Comparison of ENCODE assay signal across 20 cellular contexts in the genomic region with DNA sequence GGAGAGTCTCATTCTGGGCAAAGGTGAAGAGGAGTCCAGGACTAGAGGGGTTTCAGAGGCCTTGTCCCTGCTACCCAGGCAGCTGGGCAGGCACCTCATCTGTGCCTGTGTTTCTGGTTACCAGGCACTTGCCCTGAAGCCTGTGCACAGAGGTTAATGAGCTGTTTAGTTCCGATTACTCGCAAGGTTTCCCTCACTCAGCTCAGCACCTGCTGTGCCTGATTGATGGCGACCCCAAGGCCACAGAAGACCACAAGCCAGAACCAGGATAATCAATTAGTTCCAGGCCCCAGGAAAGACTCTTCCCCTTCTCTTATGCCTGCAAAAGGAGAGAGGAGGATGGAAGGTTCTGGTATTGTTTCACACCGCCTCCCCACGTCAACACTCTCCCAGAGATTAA.
"Had no signal": no experiment of that assay in that cellular context is flagged by ENCODE, and none has a peak within 500 bp of the region (broad histone marks: within the 10 kb centered on the region; RNA-seq: fewer than 3 reads in every experiment).

No MANE protein-coding gene starts in this region.

- DNase-seq: activated CD4-positive, alpha-beta memory T cell treated with anti-CD3 and anti-CD28 coated beads for 36 hours; activated CD4-positive, alpha-beta T cell treated with anti-CD3 and anti-CD28 coated beads for 48 hours; activated CD8-positive, alpha-beta memory T cell treated with anti-CD3 and anti-CD28 coated beads, Interleukin-2, amount 50 U/mL, for 48 hours; activated naive CD8-positive, alpha-beta T cell treated with anti-CD3 and anti-CD28 coated beads, Interleukin-2, amount 50 U/mL, for 24 hours; activated T-cell treated with anti-CD3 and anti-CD28 coated beads, Interleukin-2, amount 50 U/mL, for 48 hours; amygdala; dermis blood vessel endothelial cell; effector CD8-positive, alpha-beta T cell; gastrocnemius medialis; midbrain; naive thymus-derived CD4-positive, alpha-beta T cell; right lobe of liver; stimulated activated CD4-positive, alpha-beta T cell treated with anti-CD3 and anti-CD28 coated beads, Interleukin-12 subunit alpha, Interleukin-12 subunit beta, amount 100 ng/mL, for 4 hours; stimulated activated CD4-positive, alpha-beta T cell treated with anti-CD3 and anti-CD28 coated beads, Interleukin-4, amount 100 ng/mL, for 1 hour; T-helper 17 cell; T1000; trophoblast cell; WERI-Rb-1 had no signal

- ATAC-seq: activated CD4-positive, CD25-positive, alpha-beta regulatory T cell treated with anti-CD3 and anti-CD28 coated beads, Interleukin-2, amount 50 U/mL, for 24 hours; activated naive CD8-positive, alpha-beta T cell treated with anti-CD3 and anti-CD28 coated beads, Interleukin-2, amount 50 U/mL, for 24 hours; gastrocnemius medialis; left lobe of liver; naive thymus-derived CD4-positive, alpha-beta T cell; right lobe of liver; T-helper 17 cell had no signal
